ENCODE assay signal across 1 cellular context in genomic region chr7:102975854-102976253, GRCh38.
TF ChIP-seq lines count a peak whose summit lies in the region.

No MANE protein-coding gene starts in this region.

TF ChIP-seq in K562, 482 proteins besides CTCF, POLR2A, EP300 and RAD21 (continued from another document):
- peak in 1 of 2 experiments; percentile 48 for TF ChIP-seq E2F6 (IDR thresholded peaks at IDR 0.05; ENCODE audit: borderline replicate concordance in 1 of 2, extremely low read depth in 1 of 2, insufficient read depth in 1 of 2, insufficient read length in 1 of 2, low read depth in 1 of 2, low read length in 1 of 2, poor library complexity in 1 of 2, severe bottlenecking in 1 of 2)
- 0 out of 2 replicates have a peak, but pooled peaks have one; percentile 45 for TF ChIP-seq MGA (IDR thresholded peaks at IDR 0.05)
- TF ChIP-seq ZBTB7A (IDR thresholded peaks at IDR 0.05; ENCODE audit: borderline replicate concordance, control insufficient read depth, low read depth, low read length) = peak; percentile 68; the same call in 1 of the 2 replicates
- no peak for TF ChIP-seq ELF2 (CRISPR knock-in tag; IDR thresholded peaks at IDR 0.05)
- TF ChIP-seq ZNF395 (CRISPR knock-in tag; IDR thresholded peaks at IDR 0.05) = no peak
- no peak for TF ChIP-seq TFAP4 (CRISPR knock-in tag; IDR thresholded peaks at IDR 0.05; ENCODE audit: borderline replicate concordance)
- TF ChIP-seq PKNOX1 (IDR thresholded peaks at IDR 0.05) = peak; percentile 35; the same call in 1 of the 2 replicates
- no peak for TF ChIP-seq USF2 (CRISPR knock-in tag; IDR thresholded peaks at IDR 0.05)
- 0 out of 2 replicates have a peak, but pooled peaks have one; percentile 15 for TF ChIP-seq CEBPG (CRISPR knock-in tag; IDR thresholded peaks at IDR 0.05)
- no peak for TF ChIP-seq CEBPG (tag; conservative IDR thresholded peaks at IDR 0.05 in 1 of 2, IDR thresholded peaks at IDR 0.05 in 1 of 2)
- TF ChIP-seq RBFOX2 (IDR thresholded peaks at IDR 0.05; ENCODE audit: low read depth, low read length) = peak; percentile 66
- TF ChIP-seq HMG20B (CRISPR knock-in tag; IDR thresholded peaks at IDR 0.05) = no peak
